ENCODE assay signal across 11 cellular contexts in genomic region chr10:17647316-17647715, GRCh38. TPM values are rescaled to one million over a fixed set of nuclear protein-coding genes. Genes with fewer than 3 reads are reported as not detected.
A peak's percentile ranks its signal among the peaks of the same experiment; 100 is the strongest.
DNase-seq lines count a peak whose midpoint lies in the region; ATAC-seq lines count a peak whose summit lies in the region.
"Had no signal": no experiment of that assay in that cellular context is flagged by ENCODE, and none has a peak within 500 bp of the region (broad histone marks: within the 10 kb centered on the region; RNA-seq: fewer than 3 reads in every experiment).

No MANE protein-coding gene starts in this region.

- DNase-seq in activated T-cell treated with anti-CD3 and anti-CD28 coated beads, Interleukin-2, amount 50 U/mL, for 72 hours = no peak
- DNase-seq in activated T-cell treated with anti-CD3 and anti-CD28 coated beads for 4 hours (no peak), SKM-1 (lab: John Stamatoyannopoulos, UW; ENCODE audit: unreplicated experiment) (peak; percentile 20), kidney glomerular epithelial cell (lab: John Stamatoyannopoulos, UW) (no peak), NCI-H345 (lab: John Stamatoyannopoulos, UW) (no peak)
- DNase-seq in effector memory CD8-positive, alpha-beta T cell = no peak
- DNase-seq in stimulated activated naive B cell treated with anti-CD40 and anti-IgM and Interleukin-4, amounts not matched to agents 10 μg/mL and 1 μg/mL and 100 μg/mL, for 72 hours = no peak
- DNase-seq: activated CD4-positive, CD25-positive, alpha-beta regulatory T cell; NCI-H2029 treated with DMSO at 0.1 percent for 48 hours; Peyer's patch had no signal

- ATAC-seq in activated T-cell treated with anti-CD3 and anti-CD28 coated beads, Interleukin-2, amount 50 U/mL, for 72 hours (replicated peaks in 1 of 2) = no peak
- ATAC-seq in effector memory CD8-positive, alpha-beta T cell (replicated peaks) = no peak
- ATAC-seq in stimulated activated naive B cell treated with anti-CD40 and anti-IgM and Interleukin-4, amounts not matched to agents 10 μg/mL and 1 μg/mL and 100 μg/mL, for 72 hours (replicated peaks) = no peak
- no peak for ATAC-seq in HG02938 (IDR thresholded peaks at IDR 0.05; ENCODE audit: unreplicated experiment)

- peak overlapping the region; percentile 69 to 76 for H3K4me3 Mint-ChIP-seq in activated T-cell treated with anti-CD3 and anti-CD28 coated beads, Interleukin-2, amount 50 U/mL, for 72 hours
- no peak overlapping the region for H3K4me3 Mint-ChIP-seq in effector memory CD8-positive, alpha-beta T cell
- peak overlapping the region; percentile 72 to 80 for H3K4me3 Mint-ChIP-seq in stimulated activated naive B cell treated with anti-CD40 and anti-IgM and Interleukin-4, amounts not matched to agents 10 μg/mL and 1 μg/mL and 100 μg/mL, for 72 hours

- no peaks in the 10 kb centered on the region for H3K27me3 Mint-ChIP-seq in activated T-cell treated with anti-CD3 and anti-CD28 coated beads, Interleukin-2, amount 50 U/mL, for 72 hours (ENCODE audit: low read depth)
- H3K27me3 Mint-ChIP-seq in effector memory CD8-positive, alpha-beta T cell = no peaks in the 10 kb centered on the region
- no peaks in the 10 kb centered on the region for H3K27me3 Mint-ChIP-seq in stimulated activated naive B cell treated with anti-CD40 and anti-IgM and Interleukin-4, amounts not matched to agents 10 μg/mL and 1 μg/mL and 100 μg/mL, for 72 hours

- H3K4me1 Mint-ChIP-seq in activated T-cell treated with anti-CD3 and anti-CD28 coated beads, Interleukin-2, amount 50 U/mL, for 72 hours (ENCODE audit: low read depth) = peaks cover 76% of the 10 kb centered on the region
- H3K4me1 Mint-ChIP-seq in effector memory CD8-positive, alpha-beta T cell (ENCODE audit: low read depth in 2 of 2) = peaks cover 50 to 67% of the 10 kb centered on the region in 2 donors
- H3K4me1 Mint-ChIP-seq in stimulated activated naive B cell treated with anti-CD40 and anti-IgM and Interleukin-4, amounts not matched to agents 10 μg/mL and 1 μg/mL and 100 μg/mL, for 72 hours = peaks cover 36 to 66% of the 10 kb centered on the region in 2 donors

- peaks cover 21 to 48% of the 10 kb centered on the region in 2 donors for H3K36me3 Mint-ChIP-seq in activated T-cell treated with anti-CD3 and anti-CD28 coated beads, Interleukin-2, amount 50 U/mL, for 72 hours (ENCODE audit: insufficient read depth in 2 of 2)
- peaks cover 16% of the 10 kb centered on the region for H3K36me3 Mint-ChIP-seq in effector memory CD8-positive, alpha-beta T cell (ENCODE audit: insufficient read depth)
- peaks cover 50 to 66% of the 10 kb centered on the region in 2 donors for H3K36me3 Mint-ChIP-seq in stimulated activated naive B cell treated with anti-CD40 and anti-IgM and Interleukin-4, amounts not matched to agents 10 μg/mL and 1 μg/mL and 100 μg/mL, for 72 hours

- peaks cover 4 to 5% of the 10 kb centered on the region in 2 donors for H3K9me3 Mint-ChIP-seq in activated T-cell treated with anti-CD3 and anti-CD28 coated beads, Interleukin-2, amount 50 U/mL, for 72 hours
- no peaks in the 10 kb centered on the region for H3K9me3 Mint-ChIP-seq in effector memory CD8-positive, alpha-beta T cell
- peaks cover 0 to 7% of the 10 kb centered on the region in 2 donors for H3K9me3 Mint-ChIP-seq in stimulated activated naive B cell treated with anti-CD40 and anti-IgM and Interleukin-4, amounts not matched to agents 10 μg/mL and 1 μg/mL and 100 μg/mL, for 72 hours

- peak overlapping the region; percentile 85 for H3K27ac Mint-ChIP-seq in activated T-cell treated with anti-CD3 and anti-CD28 coated beads, Interleukin-2, amount 50 U/mL, for 72 hours
- peak overlapping the region; percentile 10 to 74 for H3K27ac Mint-ChIP-seq in effector memory CD8-positive, alpha-beta T cell
- H3K27ac Mint-ChIP-seq in stimulated activated naive B cell treated with anti-CD40 and anti-IgM and Interleukin-4, amounts not matched to agents 10 μg/mL and 1 μg/mL and 100 μg/mL, for 72 hours = peak overlapping the region; percentile 81

RNA-seq across cellular contexts. Expression of gene STAM, which starts 3.4 kb away (rescaled TPM):
- 10 to 100 TPM; 33.3 to 36.5 TPM for total RNA-seq in activated T-cell treated with anti-CD3 and anti-CD28 coated beads, Interleukin-2, amount 50 U/mL, for 72 hours

RNA-seq across cellular contexts. Expression of gene HACD1, which starts 30.1 kb away (rescaled TPM):
- total RNA-seq in activated T-cell treated with anti-CD3 and anti-CD28 coated beads, Interleukin-2, amount 50 U/mL, for 72 hours = 1 to 10 TPM; 4.2 to 5.4 TPM

Comparison
In these comparisons a context has a peak if more than half of its experiments do, and no peak if none do; other contexts are left out.
1. H3K4me3 Mint-ChIP-seq: peak in activated T-cell treated with anti-CD3 and anti-CD28 coated beads, Interleukin-2, amount 50 U/mL, for 72 hours (2 of 2) and stimulated activated naive B cell treated with anti-CD40 and anti-IgM and Interleukin-4, amounts not matched to agents 10 μg/mL and 1 μg/mL and 100 μg/mL, for 72 hours (2 of 2); none in effector memory CD8-positive, alpha-beta T cell (0 of 2).
2. Peak in every context shown above with its lines, with median percentiles within 50 percentile points of each other: H3K27ac Mint-ChIP-seq.